Comparison of ENCODE assay signal across 19 cellular contexts in the genomic region with DNA sequence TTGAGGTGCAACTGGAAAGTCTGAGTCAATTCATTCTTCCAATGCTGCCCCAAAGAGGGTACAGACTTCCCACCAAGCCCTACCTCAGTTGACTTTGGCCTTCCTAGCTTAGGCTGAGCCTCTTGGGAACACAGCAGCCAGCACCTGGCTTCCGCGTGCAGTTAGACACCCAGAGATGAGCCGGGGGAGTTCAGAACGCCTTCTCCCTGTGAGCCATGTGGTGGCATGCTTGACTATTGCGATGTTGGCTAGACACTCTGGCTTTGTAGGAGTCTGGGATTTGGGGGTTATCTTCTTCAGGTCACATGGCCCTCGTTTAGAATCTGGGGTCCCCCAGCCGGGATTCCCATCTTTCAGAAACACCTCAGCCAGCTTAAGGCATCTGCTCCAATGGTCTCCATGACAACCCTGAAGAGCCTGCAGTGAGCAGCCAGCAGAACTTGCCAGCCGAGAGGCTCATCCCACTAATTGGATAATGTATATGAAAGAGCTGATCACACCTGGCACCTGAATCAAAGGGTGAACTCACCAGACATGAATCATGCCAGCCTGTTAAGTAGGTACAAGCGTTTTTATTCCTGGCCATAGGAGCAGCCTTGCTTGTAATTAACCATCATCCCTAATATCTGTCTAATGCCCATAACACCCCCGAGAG.
A peak's percentile ranks its signal among the peaks of the same experiment; 100 is the strongest.
DNase-seq lines count a peak whose midpoint lies in the region; ATAC-seq and TF ChIP-seq lines count a peak whose summit lies in the region.
"Had no signal": no experiment of that assay in that cellular context is flagged by ENCODE, and none has a peak within 500 bp of the region (broad histone marks: within the 10 kb centered on the region; RNA-seq: fewer than 3 reads in every experiment).

No MANE protein-coding gene starts in this region.

- no peak overlapping the region for H3K4me3 Mint-ChIP-seq in nephron progenitor cell
- H3K4me3 Mint-ChIP-seq: T-helper 1 cell treated with Interleukin-12 subunit alpha and Interleukin-12 subunit beta and Interleukin-4 antibody, amounts not matched to agents 30 μg/mL and 1 μg/mL, for 36 hours had no signal

- H3K9me3 Mint-ChIP-seq in nephron progenitor cell = no peaks in the 10 kb centered on the region
- H3K9me3 Mint-ChIP-seq: activated T-helper 2 cell treated with anti-CD3 and anti-CD28 coated beads, Interferon-gamma antibody, Interleukin-2, Interleukin-4, amounts not matched to agents 10 μg/mL and 5 μg/mL and 100 μg/mL, durations not matched to agents 14 hours and 24 hours and 36 hours; T-helper 1 cell treated with Interleukin-12 subunit alpha and Interleukin-12 subunit beta and Interleukin-4 antibody, amounts not matched to agents 30 μg/mL and 1 μg/mL, for 36 hours had no signal

- H3K36me3 Mint-ChIP-seq in nephron progenitor cell (ENCODE audit: low read depth) = no peaks in the 10 kb centered on the region

- peaks cover 53% of the 10 kb centered on the region for H3K4me1 Mint-ChIP-seq in nephron progenitor cell

- H3K27ac Mint-ChIP-seq in nephron progenitor cell = no peak overlapping the region
- H3K27ac Mint-ChIP-seq: T-helper 1 cell treated with Interleukin-12 subunit alpha and Interleukin-12 subunit beta and Interleukin-4 antibody, amounts not matched to agents 30 μg/mL and 1 μg/mL, for 36 hours had no signal

- TF ChIP-seq CTCF in nephron progenitor cell (IDR thresholded peaks at IDR 0.05) = no peak

- DNase-seq in COLO668 (lab: John Stamatoyannopoulos, UW; ENCODE audit: unreplicated experiment) = peak; percentile 81
- peak; percentile 38 for DNase-seq in NCI-H128 (lab: John Stamatoyannopoulos, UW; ENCODE audit: unreplicated experiment)
- DNase-seq in NCI-H2227 treated with DMSO at 0.1 percent for 48 hours (lab: John Stamatoyannopoulos, UW) = peak; percentile 15
- no peak for DNase-seq in epithelial cell of prostate (ENCODE audit: low read depth, low spot score)
- DNase-seq in nephron progenitor cell = no peak
- DNase-seq in kidney glomerular epithelial cell (lab: John Stamatoyannopoulos, UW) = no peak
- DNase-seq: activated CD4-positive, CD25-positive, alpha-beta regulatory T cell; Calu3; central memory CD4-positive, alpha-beta T cell; H7; Kasumi-1; left cardiac atrium; NCI-H774; right lobe of liver; substantia nigra had no signal

- H3K27me3 Mint-ChIP-seq in nephron progenitor cell (ENCODE audit: low read depth, poor library complexity) = peaks cover 4% of the 10 kb centered on the region

- H3K27ac ChIP-seq in epithelial cell of prostate = peak overlapping the region; percentile 73
- H3K27ac ChIP-seq: right lobe of liver had no signal

- ATAC-seq in HG02870 (IDR thresholded peaks at IDR 0.05; ENCODE audit: unreplicated experiment) (no peak), GM19351 (IDR thresholded peaks at IDR 0.05; ENCODE audit: unreplicated experiment) (no peak)
- ATAC-seq: left cardiac atrium, right lobe of liver had no signal

Comparison
In these comparisons a context has a peak if more than half of its experiments do, and no peak if none do; other contexts are left out.
1. DNase-seq: peak in COLO668 (single experiment), NCI-H128 (single experiment) and NCI-H2227 treated with DMSO at 0.1 percent for 48 hours (single experiment); none in epithelial cell of prostate (single experiment), nephron progenitor cell (single experiment) and kidney glomerular epithelial cell (single experiment).